12 cellular contexts compared by ENCODE assay signal in the genomic region with DNA sequence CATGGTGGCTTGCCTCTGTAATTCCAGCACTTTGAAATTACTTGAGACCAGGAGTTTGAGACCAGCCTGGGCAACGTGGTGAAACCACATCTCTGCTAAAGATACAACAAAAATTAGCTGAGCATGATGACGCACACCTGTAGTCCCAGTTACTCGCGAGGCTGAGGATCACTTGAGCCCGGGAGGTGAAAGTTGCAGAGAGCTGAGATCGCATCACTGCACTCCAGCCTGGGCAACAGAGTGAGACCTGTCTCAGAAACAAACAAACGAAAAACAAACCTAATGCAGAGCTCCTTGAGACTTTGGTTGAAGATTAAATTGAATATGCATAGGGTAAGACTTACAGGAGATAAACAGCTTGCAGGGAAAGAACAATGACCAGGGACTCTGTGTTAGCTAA.
DNase-seq lines count a peak whose midpoint lies in the region; ATAC-seq and TF ChIP-seq lines count a peak whose summit lies in the region.
"Had no signal": no experiment of that assay in that cellular context is flagged by ENCODE, and none has a peak within 500 bp of the region (broad histone marks: within the 10 kb centered on the region; RNA-seq: fewer than 3 reads in every experiment).

No MANE protein-coding gene starts in this region.

- H3K4me1 Mint-ChIP-seq in endothelial cell (ENCODE audit: unreplicated experiment) = peaks cover 7% of the 10 kb centered on the region
- no peaks in the 10 kb centered on the region for H3K4me1 Mint-ChIP-seq in activated CD4-positive, alpha-beta T cell treated with anti-CD3 and anti-CD28 coated beads, Interleukin-2, amount 10 ng/mL, durations not matched to agents 7 days and 5 days

- DNase-seq in endothelial cell (ENCODE audit: low spot score) = no peak
- no peak for DNase-seq in GM13976 (ENCODE audit: low spot score)
- DNase-seq in activated CD4-positive, alpha-beta T cell treated with anti-CD3 and anti-CD28 coated beads, Interleukin-2, amount 10 ng/mL, durations not matched to agents 7 days and 5 days = no peak
- no peak for DNase-seq in MM.1S
- no peak for DNase-seq in GM19238 (ENCODE audit: insufficient read length, low spot score)
- DNase-seq: activated gamma-delta T cell, foreskin keratinocyte had no signal

- H3F3A ChIP-seq in MM.1S (ENCODE audit: insufficient read depth, low read length) = no peaks in the 10 kb centered on the region

- H3K9me3 ChIP-seq in MM.1S (replicated peaks; ENCODE audit: insufficient read depth, low read length) = no peaks in the 10 kb centered on the region

- CTCF ChIA-PET in activated CD4-positive, alpha-beta T cell treated with anti-CD3 and anti-CD28 coated beads, Interleukin-2, amount 10 ng/mL, durations not matched to agents 7 days and 5 days (lab: Charles Lee) = no interaction called here

- no peak overlapping the region for H2AFZ ChIP-seq in MM.1S (ENCODE audit: low read length)

- POLR2A ChIA-PET in activated CD4-positive, alpha-beta T cell treated with anti-CD3 and anti-CD28 coated beads, Interleukin-2, amount 10 ng/mL, durations not matched to agents 7 days and 5 days (lab: Charles Lee) = no interaction called here

- H3K9me2 ChIP-seq in MM.1S (replicated peaks; ENCODE audit: insufficient read depth, low read length) = no peaks in the 10 kb centered on the region

- H3K9me3 Mint-ChIP-seq in endothelial cell (ENCODE audit: unreplicated experiment) = no peaks in the 10 kb centered on the region
- peaks cover 2% of the 10 kb centered on the region for H3K9me3 Mint-ChIP-seq in activated CD4-positive, alpha-beta T cell treated with anti-CD3 and anti-CD28 coated beads, Interleukin-2, amount 10 ng/mL, durations not matched to agents 7 days and 5 days

- no peak overlapping the region for H3K9ac ChIP-seq in MM.1S (ENCODE audit: low read length)

- H3K4me3 ChIP-seq in MM.1S (ENCODE audit: low read length) = no peak overlapping the region

- no peaks in the 10 kb centered on the region for H3K27me3 ChIP-seq in MM.1S (replicated peaks; ENCODE audit: insufficient read depth, low read length)
- H3K27me3 ChIP-seq: foreskin keratinocyte had no signal

- no peak overlapping the region for H3K4me2 ChIP-seq in MM.1S (ENCODE audit: low read depth, low read length)

- no peak overlapping the region for H3K27ac Mint-ChIP-seq in endothelial cell (ENCODE audit: unreplicated experiment)
- H3K27ac Mint-ChIP-seq in activated CD4-positive, alpha-beta T cell treated with anti-CD3 and anti-CD28 coated beads, Interleukin-2, amount 10 ng/mL, durations not matched to agents 7 days and 5 days = no peak overlapping the region

- TF ChIP-seq CTCF in endothelial cell (IDR thresholded peaks at IDR 0.05; ENCODE audit: unreplicated experiment) (no peak), GM13976 (IDR thresholded peaks at IDR 0.05; ENCODE audit: borderline replicate concordance, control extremely low read depth, extremely low read depth, insufficient read depth, missing control alignments) (no peak), MM.1S (IDR thresholded peaks at IDR 0.05; ENCODE audit: low read length) (no peak)

- H3K36me3 ChIP-seq in MM.1S (replicated peaks; ENCODE audit: insufficient read depth, low read length) = no peaks in the 10 kb centered on the region

- in situ Hi-C loops in GM13976 (cut with MboI; ENCODE audit: low sequenced_read_pairs, unreplicated experiment) = no loop called here

- no peaks in the 10 kb centered on the region for H4K20me1 ChIP-seq in MM.1S (ENCODE audit: insufficient read depth, low read length)

- ATAC-seq in GM18870 (IDR thresholded peaks at IDR 0.05; ENCODE audit: unreplicated experiment) (peak; percentile 80), GM21619 (IDR thresholded peaks at IDR 0.05; ENCODE audit: unreplicated experiment) (peak; percentile 90), HG03135 (IDR thresholded peaks at IDR 0.05; ENCODE audit: unreplicated experiment) (peak; percentile 86)
- ATAC-seq: foreskin keratinocyte, left lobe of liver had no signal

- peaks cover 39% of the 10 kb centered on the region for H3K36me3 Mint-ChIP-seq in endothelial cell (ENCODE audit: low read depth, unreplicated experiment)
- peaks cover 59% of the 10 kb centered on the region for H3K36me3 Mint-ChIP-seq in activated CD4-positive, alpha-beta T cell treated with anti-CD3 and anti-CD28 coated beads, Interleukin-2, amount 10 ng/mL, durations not matched to agents 7 days and 5 days (ENCODE audit: low read depth)

- peaks cover 2% of the 10 kb centered on the region for H3K27me3 Mint-ChIP-seq in endothelial cell (ENCODE audit: unreplicated experiment)
- H3K27me3 Mint-ChIP-seq in activated CD4-positive, alpha-beta T cell treated with anti-CD3 and anti-CD28 coated beads, Interleukin-2, amount 10 ng/mL, durations not matched to agents 7 days and 5 days = no peaks in the 10 kb centered on the region

- no peaks in the 10 kb centered on the region for H3K4me1 ChIP-seq in MM.1S (ENCODE audit: low read length)
- H3K4me1 ChIP-seq: foreskin keratinocyte had no signal

- no peak overlapping the region for H3K27ac ChIP-seq in MM.1S (ENCODE audit: low read length)
- H3K27ac ChIP-seq: foreskin keratinocyte, RWPE1 had no signal

- H3K4me3 Mint-ChIP-seq in endothelial cell (ENCODE audit: unreplicated experiment) = peak overlapping the region; percentile 4
- no peak overlapping the region for H3K4me3 Mint-ChIP-seq in activated CD4-positive, alpha-beta T cell treated with anti-CD3 and anti-CD28 coated beads, Interleukin-2, amount 10 ng/mL, durations not matched to agents 7 days and 5 days

- H3K79me2 ChIP-seq in MM.1S (ENCODE audit: low read length) = no peaks in the 10 kb centered on the region
